8 cellular contexts compared by ENCODE assay signal in the genomic region with DNA sequence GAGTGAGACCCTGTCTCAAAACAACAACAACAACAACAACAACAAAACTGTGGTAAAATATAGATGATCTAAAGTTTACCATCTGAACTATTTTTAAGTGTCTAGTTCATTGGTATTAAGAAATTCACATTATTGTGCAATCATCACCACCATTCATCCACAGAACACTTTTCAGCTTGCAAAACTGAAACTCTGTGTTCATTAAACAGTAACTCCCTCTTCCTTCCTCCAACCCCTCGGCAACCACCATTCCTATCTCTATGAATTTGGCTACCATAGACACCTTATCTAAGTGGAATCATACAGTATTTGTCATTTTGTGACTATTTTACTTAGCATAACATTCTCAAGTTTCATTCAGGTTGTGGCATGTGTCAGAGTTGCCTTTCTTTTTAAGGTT. TPM values are rescaled to one million over a fixed set of nuclear protein-coding genes. Genes with fewer than 3 reads are reported as not detected.
A peak's percentile ranks its signal among the peaks of the same experiment; 100 is the strongest.
DNase-seq lines count a peak whose midpoint lies in the region; ATAC-seq, FAIRE-seq and TF ChIP-seq lines count a peak whose summit lies in the region.

No MANE protein-coding gene starts in this region.

- 6 to 30% (median 16%) methylated on average over 1 of the region's 1 CpG for WGBS in psoas muscle, 3 donors

- no peak overlapping the region for H3K4me3 ChIP-seq in cardiac fibroblast (replicated peaks in 1 of 2; ENCODE audit: low read depth in 2 of 2, low read length in 2 of 2)
- H3K4me3 ChIP-seq in psoas muscle: peak overlapping the region; percentile 20

- peaks cover 57% of the 10 kb centered on the region for H3K4me1 ChIP-seq in psoas muscle

- intact Hi-C loops in psoas muscle (cut with DNase I): no loop called here

- no peaks in the 10 kb centered on the region for H3K36me3 ChIP-seq in psoas muscle (ENCODE audit: insufficient read depth in 1 of 2, low read depth in 1 of 2)

- peak in 3 of 4 donors; percentile 51 to 65 (median 64) for ATAC-seq in psoas muscle

- FAIRE-seq in frontal cortex (lab: Jason Lieb, UNC): no peak

- TF ChIP-seq CTCF in cardiac fibroblast (IDR thresholded peaks at IDR 0.05; ENCODE audit: low read depth, low read length) (no peak), psoas muscle (IDR thresholded peaks at IDR 0.05) (no peak)

- H3K27ac ChIP-seq in psoas muscle: peak overlapping the region; percentile 32

- no peaks in the 10 kb centered on the region for H3K27me3 ChIP-seq in psoas muscle (ENCODE audit: insufficient read depth in 3 of 3, low read length in 2 of 3)

- H3K9me3 ChIP-seq in psoas muscle: no peaks in the 10 kb centered on the region

- peak; percentile 35 for DNase-seq in stimulated activated naive CD4-positive, alpha-beta T cell treated with Interleukin-2 at 50 U/mL for 16 hours (lab: John Stamatoyannopoulos, UW)
- no peak for DNase-seq in stimulated activated naive CD4-positive, alpha-beta T cell (lab: John Stamatoyannopoulos, UW)
- DNase-seq in HT1080 (ENCODE audit: low read depth) (peak; percentile 8), cardiac fibroblast (ENCODE audit: low read depth in 2 of 2) (peak; percentile 71 to 72), psoas muscle (no peak), 8988T (no peak), frontal cortex (ENCODE audit: low spot score in 2 of 2) (no peak)
- no peak for DNase-seq in activated CD8-positive, alpha-beta memory T cell treated with anti-CD3 and anti-CD28 coated beads, Interleukin-2, amount 50 U/mL, for 48 hours

RNA-seq across cellular contexts. Expression of a gene that starts 20.7 kb away (rescaled TPM):
- total RNA-seq in HT1080 (2014; rRNA removed; shearing (Covaris generic)): 10.2 and 16.7 TPM in 2 replicates
- 10.6 and 13.4 TPM in 2 replicates for polyA plus RNA-seq in HT1080 (2015; cell fraction: cytosol; rRNA removed)
- polyA plus RNA-seq in HT1080 (2015; cell fraction: nucleus; rRNA removed): 13.6 and 16.1 TPM in 2 replicates
- 10 to 100 TPM; 27.8 to 62.2 (median 41.9) TPM for total RNA-seq in psoas muscle
- 10 to 100 TPM; 10.8 to 45.9 (median 18.4) TPM for polyA plus RNA-seq in psoas muscle
- total RNA-seq in frontal cortex: 10.2 TPM

RNA-seq across cellular contexts. Expression of a gene that starts 48.9 kb away (rescaled TPM):
- not detected in 2 replicates for total RNA-seq in HT1080 (2014; rRNA removed; shearing (Covaris generic))
- polyA plus RNA-seq in HT1080 (2015; cell fraction: cytosol; rRNA removed): not detected in 2 replicates
- polyA plus RNA-seq in HT1080 (2015; cell fraction: nucleus; rRNA removed): not detected in 2 replicates
- total RNA-seq in psoas muscle (not detected), frontal cortex (not detected)
- polyA plus RNA-seq in psoas muscle: not detected

Comparison
In these comparisons a context has a peak if more than half of its experiments do, and no peak if none do; other contexts are left out.
1. DNase-seq: peak in stimulated activated naive CD4-positive, alpha-beta T cell treated with Interleukin-2 at 50 U/mL for 16 hours (single experiment), HT1080 (single experiment) and cardiac fibroblast (2 of 2); none in stimulated activated naive CD4-positive, alpha-beta T cell (0 of 6), psoas muscle (0 of 2), 8988T (single experiment), frontal cortex (0 of 2) and activated CD8-positive, alpha-beta memory T cell treated with anti-CD3 and anti-CD28 coated beads, Interleukin-2, amount 50 U/mL, for 48 hours (single experiment).